ENCODE assay signal across 6 cellular contexts in genomic region chr15:82028163-82028562, GRCh38. TPM values are rescaled to one million over a fixed set of nuclear protein-coding genes. Genes with fewer than 3 reads are reported as not detected.
DNase-seq lines count a peak whose midpoint lies in the region; ATAC-seq, FAIRE-seq and TF ChIP-seq lines count a peak whose summit lies in the region.
"Not testable (repeated sequence)": the region's sequence is repeated elsewhere in the genome, so short reads cannot be mapped to it uniquely, and the experiment has no call there.
"Had no signal": no experiment of that assay in that cellular context is flagged by ENCODE, and none has a peak within 500 bp of the region (broad histone marks: within the 10 kb centered on the region; RNA-seq: fewer than 3 reads in every experiment).

No MANE protein-coding gene starts in this region.

- H3K4me1 ChIP-seq in HEK293 (ENCODE audit: control insufficient read depth, insufficient read depth, low read length); K562 (replicated peaks in 1 of 2; ENCODE audit: control insufficient read depth in 2 of 2, insufficient read depth in 2 of 2, low read length in 2 of 2): not testable (repeated sequence)
- peaks cover 14% of the 10 kb centered on the region; the same call in 1 of the 2 replicates for H3K4me1 ChIP-seq in HepG2 (ENCODE audit: insufficient read depth, low read length)

- BruUV-seq in K562 (replicated peaks; lab: Mats Ljungman, UMichigan); HepG2 (replicated peaks; lab: Mats Ljungman, UMichigan): not testable (repeated sequence)

- in situ Hi-C loops in K562 (cut with MboI); HepG2 (cut with HindIII; ENCODE audit: extremely low pct_ligation_motif_present, low pct_unique_long_range_greater_than_20kb): not testable (repeated sequence)

- H4K20me1 ChIP-seq in K562 (replicated peaks; ENCODE audit: control insufficient read depth, insufficient read depth, low read length); HepG2 (ENCODE audit: insufficient read depth, low read length): not testable (repeated sequence)

- H3K79me2 ChIP-seq in K562 (ENCODE audit: control insufficient read depth, insufficient read depth, low read length); HepG2 (ENCODE audit: insufficient read depth, low read length): not testable (repeated sequence)

- not testable (repeated sequence) for H3K4me2 ChIP-seq in K562 (ENCODE audit: insufficient read depth, low read length); HepG2 (ENCODE audit: low read depth, low read length)

- TF ChIP-seq EP300 in K562 (IDR thresholded peaks at IDR 0.05; ENCODE audit: low read length); HepG2 (IDR thresholded peaks at IDR 0.05; ENCODE audit: low read depth in 2 of 2, low read length in 2 of 2); HepG2 (CRISPR knock-in tag; IDR thresholded peaks at IDR 0.05; ENCODE audit: borderline replicate concordance): not testable (repeated sequence)

- intact Hi-C loops in K562 (cut with micrococcal nuclease); HepG2 (cut with micrococcal nuclease; ENCODE audit: unreplicated experiment): not testable (repeated sequence)

- CTCF ChIA-PET in HEK293 (lab: Yijun Ruan, JAX): interaction anchor here (0.5 kb wide), 1 partner anchor 38 kb away, joined by 3 read pairs; no protein-coding TSS in a partner anchor
- CTCF ChIA-PET in K562 (lab: Yijun Ruan, JAX; ENCODE audit: low intra/inter-chr PET ratio); HepG2 (lab: Yijun Ruan, JAX; ENCODE audit: low intra/inter-chr PET ratio, low total read pairs): not testable (repeated sequence)

- POLR2A ChIA-PET in HEK293 (lab: Yijun Ruan, JAX) (interaction anchor here (2.0 kb wide), 1 partner anchor 18 kb away, joined by 8 read pairs; the partner anchor contains the start of gene MEX3B), K562 (lab: Yijun Ruan, JAX) (interaction anchor here (0.7 to 1.8 kb wide), 2 partner anchors 11 to 13 kb away, joined by 3 to 7 read pairs; no protein-coding TSS in a partner anchor)
- POLR2A ChIA-PET in HepG2 (lab: Yijun Ruan, JAX): not testable (repeated sequence)

- TF ChIP-seq POLR2A in K562 (conservative IDR thresholded peaks at IDR 0.05); HepG2 (IDR thresholded peaks at IDR 0.05; ENCODE audit: insufficient read depth in 1 of 2, low read depth in 2 of 2, low read length in 2 of 2): not testable (repeated sequence)

- WGBS in K562 (ENCODE audit: insufficient coverage, low coverage, missing lambda C conversion rate): 0% methylated on average over 2 of the region's 5 CpGs
- 53% methylated on average over 5 of the region's 5 CpGs for whole genome bisulfite sequencing in HepG2 (ENCODE audit: low lambda C conversion rate)

- H3K27me3 ChIP-seq in K562 (ENCODE audit: control insufficient read depth in 2 of 2, insufficient read depth in 2 of 2, low read length in 2 of 2); HepG2 (ENCODE audit: control insufficient read depth in 1 of 2, insufficient read depth in 2 of 2, low read length in 2 of 2): not testable (repeated sequence)

- not testable (repeated sequence) for H3K9ac ChIP-seq in K562 (ENCODE audit: insufficient read depth in 1 of 2, low read depth in 2 of 2, low read length in 2 of 2); HepG2 (ENCODE audit: insufficient read depth, low read depth, low read length)

- not testable (repeated sequence) for H3K9me1 ChIP-seq in K562 (ENCODE audit: control insufficient read depth, insufficient read depth, low read length)

- not testable (repeated sequence) for H3K4me3 ChIP-seq in HEK293 (ENCODE audit: low read depth, low read length); K562; HepG2 (replicated peaks in 1 of 3; ENCODE audit: insufficient read depth in 1 of 3, low read depth in 2 of 3, low read length in 3 of 3)

- not testable (repeated sequence) for DNase-seq in K562 (ENCODE audit: extremely low read depth in 1 of 4, low spot score in 3 of 4); HepG2 (ENCODE audit: low spot score)

- ATAC-seq in K562, HepG2: not testable (repeated sequence)

- TF ChIP-seq RAD21 in K562 (CRISPR knock-in tag; conservative IDR thresholded peaks at IDR 0.05 in 1 of 2, IDR thresholded peaks at IDR 0.05 in 1 of 2); HepG2 (CRISPR knock-in tag; IDR thresholded peaks at IDR 0.05): not testable (repeated sequence)

- TF ChIP-seq CTCF in HEK293 (tag by site-specific recombination; IDR thresholded peaks at IDR 0.05); K562 (IDR thresholded peaks at IDR 0.05 in 2 of 3, conservative IDR thresholded peaks at IDR 0.05 in 1 of 3; ENCODE audit: insufficient read depth in 2 of 3, low read depth in 1 of 3, low read length in 3 of 3); HepG2 (CRISPR knock-in tag; IDR thresholded peaks at IDR 0.05): not testable (repeated sequence)

- H2AFZ ChIP-seq in K562 (ENCODE audit: low read depth, low read length); HepG2 (ENCODE audit: low read length): not testable (repeated sequence)

- H3K27ac ChIP-seq in HEK293 (ENCODE audit: extremely low read depth, low read depth, low read length); K562 (ENCODE audit: extremely low read depth, low read depth, low read length); HepG2 (ENCODE audit: extremely low read length, insufficient read depth, low read length): not testable (repeated sequence)

- not testable (repeated sequence) for H3K36me3 ChIP-seq in HEK293 (ENCODE audit: control insufficient read depth in 2 of 2, insufficient read depth in 1 of 2, low read length in 2 of 2); K562 (ENCODE audit: control insufficient read depth, insufficient read depth, low read length); HepG2 (replicated peaks in 1 of 2; ENCODE audit: control insufficient read depth in 1 of 2, insufficient read depth in 2 of 2, low read length in 2 of 2)

- FAIRE-seq in K562 (lab: Jason Lieb, UNC); HepG2 (lab: Jason Lieb, UNC): not testable (repeated sequence)

- H3K9me3 ChIP-seq in HEK293 (ENCODE audit: control insufficient read depth, insufficient read depth, low read depth, low read length); K562 (replicated peaks; ENCODE audit: control insufficient read depth, insufficient read depth, low read depth, low read length); HepG2 (ENCODE audit: low read length): not testable (repeated sequence)

TF ChIP-seq in HEK293, 187 proteins besides CTCF, POLR2A, EP300 and RAD21 (continues in another document):
- TF ChIP-seq ZBTB21 (tag by site-specific recombination; IDR thresholded peaks at IDR 0.05): 0 out of 2 replicates have a peak, but pooled peaks have one; percentile 29

TF ChIP-seq in HepG2, 621 proteins besides CTCF, POLR2A, EP300 and RAD21:
- TF ChIP-seq ATF7 (IDR thresholded peaks at IDR 0.05): peak; percentile 85
- not testable (repeated sequence) for TF ChIP-seq ATF7 (CRISPR knock-in tag; IDR thresholded peaks at IDR 0.05)

RNA-seq across cellular contexts. Expression of gene MEX3B, which starts 17.7 kb away (rescaled TPM):
- 8.7 and 10.8 TPM in 2 replicates for total RNA-seq in K562 (2011; cell fraction: chromatin; rRNA removed; ENCODE audit: low replicate concordance)
- 11.3 and 13.3 TPM in 2 replicates for total RNA-seq in K562 (2011; cell fraction: nucleolus; rRNA removed)
- total RNA-seq in K562 (2011; cell fraction: nucleoplasm; rRNA removed): 8.7 TPM in 2 replicates
- 7.4 and 7.7 TPM in 2 replicates for total RNA-seq in K562 (2014; rRNA removed)
- total RNA-seq in K562 (2014; rRNA removed; fragmentation: Illumina TruSeq; extraction: Trizol): 2.9 and 3.1 TPM in 2 replicates
- total RNA-seq in K562 (2015; rRNA removed; fragmentation: Illumina TruSeq; extraction: Trizol): 3.6 and 4.2 TPM in 2 replicates
- 12.0 and 12.8 TPM in 2 replicates for total RNA-seq in K562 (2021)
- 7.0 TPM in 2 replicates for polyA plus RNA-seq in K562 (2011; rRNA removed)
- polyA plus RNA-seq in K562 (2011; cell fraction: cytosol; rRNA removed): 5.5 and 16.8 TPM in 2 replicates
- 20.3 and 41.1 TPM in 2 replicates for polyA plus RNA-seq in K562 (2011; cell fraction: nucleus; rRNA removed)
- 4.9 and 6.6 TPM in 2 replicates for polyA plus RNA-seq in K562 (2012)
- polyA plus RNA-seq in K562 (2014; fragmentation: Illumina TruSeq; extraction: Trizol): 3.0 and 6.2 TPM in 2 replicates
- 1 to 10 TPM in 1 of 2 experiments, under 1 TPM in 1; 0.94 to 1.1 TPM for polyA plus RNA-seq in K562 (2014; fragmentation: Nextera tagmentation; extraction: Ambion mirVana)
- polyA plus RNA-seq in K562 (2014; rRNA removed): 6.9 and 8.3 TPM in 2 replicates
- polyA minus RNA-seq in K562 (2011; rRNA and poly(A)+ RNA removed): 1.9 and 3.3 TPM in 2 replicates
- 9.3 TPM in 2 replicates for polyA minus RNA-seq in K562 (2011; cell fraction: cytosol; rRNA and poly(A)+ RNA removed)
- polyA minus RNA-seq in K562 (2011; cell fraction: nucleus; rRNA and poly(A)+ RNA removed): 11.7 and 12.2 TPM in 2 replicates
- total RNA-seq in HepG2 (2016; rRNA removed; fragmentation: Illumina TruSeq; extraction: Trizol): 0.62 and 0.72 TPM in 2 replicates
- total RNA-seq in HepG2 (2016; cell fraction: cytosol; rRNA removed; fragmentation: Illumina TruSeq; extraction: Trizol; ENCODE audit: low read depth): 0.35 and 0.40 TPM in 2 replicates
- total RNA-seq in HepG2 (2016; cell fraction: insoluble cytoplasmic fraction; rRNA removed; fragmentation: Illumina TruSeq; extraction: Trizol): 0.65 and 0.95 TPM in 2 replicates
- 0.68 and 0.86 TPM in 2 replicates for total RNA-seq in HepG2 (2016; cell fraction: membrane; rRNA removed; fragmentation: Illumina TruSeq; extraction: Trizol)
- 0.63 and 0.84 TPM in 2 replicates for total RNA-seq in HepG2 (2016; cell fraction: nucleus; rRNA removed; fragmentation: Illumina TruSeq; extraction: Trizol)
- polyA plus RNA-seq in HepG2 (2011; rRNA removed): 0.48 and 0.74 TPM in 2 replicates
- polyA plus RNA-seq in HepG2 (2011; cell fraction: cytosol; rRNA removed): 0.50 and 0.70 TPM in 2 replicates
- polyA plus RNA-seq in HepG2 (2011; cell fraction: nucleus; rRNA removed): 2.1 and 2.7 TPM in 2 replicates
- 0.20 and 1.0 TPM in 2 replicates for polyA plus RNA-seq in HepG2 (2012)
- polyA plus RNA-seq in HepG2 (2016; cell fraction: cytosol; fragmentation: Illumina TruSeq; extraction: Trizol; ENCODE audit: low read depth): 0.09 and 0.14 TPM in 2 replicates
- 0.54 and 0.84 TPM in 2 replicates for polyA plus RNA-seq in HepG2 (2016; cell fraction: insoluble cytoplasmic fraction; fragmentation: Illumina TruSeq; extraction: Trizol; ENCODE audit: low read depth)
- polyA plus RNA-seq in HepG2 (2016; cell fraction: membrane; fragmentation: Illumina TruSeq; extraction: Trizol; ENCODE audit: low read depth): 0.31 and 0.45 TPM in 2 replicates
- 1.2 and 1.6 TPM in 2 replicates for polyA plus RNA-seq in HepG2 (2016; cell fraction: nucleus; fragmentation: Illumina TruSeq; extraction: Trizol; ENCODE audit: insufficient read depth, low read depth)
- polyA minus RNA-seq in HepG2 (2011; rRNA and poly(A)+ RNA removed; ENCODE audit: low replicate concordance): 0.82 and 1.4 TPM in 2 replicates
- polyA minus RNA-seq in HepG2 (2011; cell fraction: cytosol; rRNA and poly(A)+ RNA removed): 0.99 and 1.1 TPM in 2 replicates
- 0.52 and 0.62 TPM in 2 replicates for polyA minus RNA-seq in HepG2 (2011; cell fraction: nucleus; rRNA and poly(A)+ RNA removed)
- polyA plus RNA-seq: CD4-positive, alpha-beta memory T cell; CD4-positive, CD25-positive, alpha-beta regulatory T cell; CD8-positive, alpha-beta memory T cell had no signal
